8 cellular contexts compared by ENCODE assay signal in genomic region chr9:137672907-137673791, GRCh38. TPM values are rescaled to one million over a fixed set of nuclear protein-coding genes. Genes with fewer than 3 reads are reported as not detected.
DNase-seq lines count a peak whose midpoint lies in the region; ATAC-seq and TF ChIP-seq lines count a peak whose summit lies in the region.

No MANE protein-coding gene starts in this region.

- no peak overlapping the region for H3K27ac Mint-ChIP-seq in activated CD8-positive, alpha-beta T cell treated with anti-CD3 and anti-CD28 coated beads for 36 hours

- DNase-seq in NCI-H345 treated with DMSO at 0.1 percent for 48 hours (lab: John Stamatoyannopoulos, UW; ENCODE audit: unreplicated experiment) (peak; percentile 38), fibroblast of the aortic adventitia (ENCODE audit: low read depth) (peak; percentile 85)
- DNase-seq in activated CD8-positive, alpha-beta T cell treated with anti-CD3 and anti-CD28 coated beads for 36 hours = peak; percentile 61

- POLR2A ChIA-PET in activated CD8-positive, alpha-beta T cell treated with anti-CD3 and anti-CD28 coated beads for 36 hours (lab: Charles Lee) = no interaction called here

- no peak overlapping the region for H3K4me3 Mint-ChIP-seq in activated CD8-positive, alpha-beta T cell treated with anti-CD3 and anti-CD28 coated beads for 36 hours

- H3K4me1 ChIP-seq in BLaER1 treated with 17β-estradiol and CSF1 and Interleukin-3, amounts not matched to agents 10 nM and 100 nM = peaks cover 64 to 85% (median 83%) of the 10 kb centered on the region in 10 experiments
- peaks cover 9 to 11% of the 10 kb centered on the region in 2 experiments for H3K4me1 ChIP-seq in neutrophil (ENCODE audit: control insufficient read depth in 1 of 2, insufficient read depth in 1 of 2, low read depth in 1 of 2, low read length in 1 of 2)

- H3K9ac ChIP-seq in BLaER1 treated with 17β-estradiol and CSF1 and Interleukin-3, amounts not matched to agents 10 nM and 100 nM = peak overlapping the region; percentile 33 to 72 (median 43); a peak in 20 of 22 replicates

- H3K27me3 ChIP-seq in BLaER1 treated with 17β-estradiol and CSF1 and Interleukin-3, amounts not matched to agents 10 nM and 100 nM = no peaks in the 10 kb centered on the region
- no peaks in the 10 kb centered on the region for H3K27me3 ChIP-seq in neutrophil

- TF ChIP-seq CTCF in activated CD8-positive, alpha-beta T cell treated with anti-CD3 and anti-CD28 coated beads for 36 hours (IDR thresholded peaks at IDR 0.05) = peak; percentile 94
- TF ChIP-seq CTCF in fibroblast of the aortic adventitia (IDR thresholded peaks at IDR 0.05; ENCODE audit: insufficient read depth, low read length) = peak; percentile 92
- TF ChIP-seq CTCF in neutrophil (IDR thresholded peaks at IDR 0.05) = peak; percentile 88

- peaks cover 0 to 14% (median 6%) of the 10 kb centered on the region in 11 experiments; a peak in 10 of 22 replicates for H3K9me3 ChIP-seq in BLaER1 treated with 17β-estradiol and CSF1 and Interleukin-3, amounts not matched to agents 10 nM and 100 nM (replicated peaks in 1 of 11)
- H3K9me3 ChIP-seq in neutrophil = no peaks in the 10 kb centered on the region

- CTCF ChIA-PET in activated CD8-positive, alpha-beta T cell treated with anti-CD3 and anti-CD28 coated beads for 36 hours (lab: Charles Lee) = interaction anchor here (0.6 to 2.3 kb wide), 35 partner anchors 10 to 337 kb away, joined by 3 to 15 read pairs (median 4); no protein-coding TSS in a partner anchor

- intact Hi-C loops in activated CD8-positive, alpha-beta T cell treated with anti-CD3 and anti-CD28 coated beads for 36 hours (cut with micrococcal nuclease) = loop anchor here (10.0 kb wide), 1 partner anchor 82 kb away; no protein-coding TSS in a partner anchor

- no peaks in the 10 kb centered on the region for H3K27me3 Mint-ChIP-seq in activated CD8-positive, alpha-beta T cell treated with anti-CD3 and anti-CD28 coated beads for 36 hours

- H3K4me1 Mint-ChIP-seq in activated CD8-positive, alpha-beta T cell treated with anti-CD3 and anti-CD28 coated beads for 36 hours (ENCODE audit: low read depth) = peaks cover 39% of the 10 kb centered on the region

- peaks cover 13 to 30% (median 21%) of the 10 kb centered on the region in 11 experiments for H3K36me3 ChIP-seq in BLaER1 treated with 17β-estradiol and CSF1 and Interleukin-3, amounts not matched to agents 10 nM and 100 nM
- peaks cover 7% of the 10 kb centered on the region for H3K36me3 ChIP-seq in neutrophil

- peak overlapping the region in 6 of 11 experiments; percentile 4 to 55 (median 32); a peak in 7 of 22 replicates for H3K27ac ChIP-seq in BLaER1 treated with 17β-estradiol and CSF1 and Interleukin-3, amounts not matched to agents 10 nM and 100 nM
- H3K27ac ChIP-seq in neutrophil = no peak overlapping the region

- peaks cover 17% of the 10 kb centered on the region for H3K36me3 Mint-ChIP-seq in activated CD8-positive, alpha-beta T cell treated with anti-CD3 and anti-CD28 coated beads for 36 hours (ENCODE audit: low read depth)

- no peaks in the 10 kb centered on the region for H3K9me3 Mint-ChIP-seq in activated CD8-positive, alpha-beta T cell treated with anti-CD3 and anti-CD28 coated beads for 36 hours

- peak; percentile 60 for ATAC-seq in GM18520 (IDR thresholded peaks at IDR 0.05; ENCODE audit: unreplicated experiment)
- ATAC-seq in HG03196 (IDR thresholded peaks at IDR 0.05; ENCODE audit: unreplicated experiment) = peak; percentile 72
- ATAC-seq in activated CD8-positive, alpha-beta T cell treated with anti-CD3 and anti-CD28 coated beads for 36 hours = peak; percentile 90
- ATAC-seq in HG02973 (IDR thresholded peaks at IDR 0.05; ENCODE audit: unreplicated experiment) = no peak

- H4K20me1 ChIP-seq in BLaER1 treated with 17β-estradiol and CSF1 and Interleukin-3, amounts not matched to agents 10 nM and 100 nM = peaks cover 71 to 98% (median 79%) of the 10 kb centered on the region in 11 experiments

- H3K4me3 ChIP-seq in BLaER1 treated with 17β-estradiol and CSF1 and Interleukin-3, amounts not matched to agents 10 nM and 100 nM = peak overlapping the region in 2 of 10 experiments; percentile 25 to 35; a peak in 3 of 20 replicates
- H3K4me3 ChIP-seq in fibroblast of the aortic adventitia (ENCODE audit: low read depth, low read length) (no peak overlapping the region), neutrophil (ENCODE audit: low read depth in 1 of 2, low read length in 1 of 2) (no peak overlapping the region)

- peak overlapping the region; percentile 45 to 94 (median 83) for H3K4me2 ChIP-seq in BLaER1 treated with 17β-estradiol and CSF1 and Interleukin-3, amounts not matched to agents 10 nM and 100 nM

RNA-seq across cellular contexts. Expression of gene EHMT1, which starts 54.3 kb away (rescaled TPM):
- 10 to 100 TPM; 62.1 to 67.1 TPM for total RNA-seq in activated CD8-positive, alpha-beta T cell treated with anti-CD3 and anti-CD28 coated beads for 36 hours
- 31.4 and 41.8 TPM in 2 replicates for total RNA-seq in fibroblast of the aortic adventitia (ENCODE audit: low replicate concordance)
